In the genomic region with DNA sequence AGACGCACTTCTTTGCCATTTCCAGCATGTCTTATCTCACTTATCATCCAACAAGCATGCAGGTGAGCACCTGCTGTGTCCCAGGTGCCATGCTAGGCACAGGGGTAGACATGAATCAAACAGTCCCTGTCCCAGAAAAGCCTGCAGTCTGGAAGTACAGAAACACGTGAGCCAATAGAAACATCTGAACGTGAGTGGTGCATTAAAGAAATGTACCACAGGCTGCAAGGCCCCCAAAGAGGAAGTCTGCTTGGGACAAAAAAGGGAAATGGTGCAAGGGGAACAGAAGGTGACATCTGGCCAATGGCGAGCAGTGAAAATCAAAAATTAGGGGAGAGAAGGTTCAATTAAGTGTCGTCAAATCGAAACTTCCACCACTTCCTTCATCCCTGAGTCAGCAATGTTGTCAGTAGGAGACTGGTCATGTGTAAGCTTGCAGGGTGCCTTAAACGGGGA, we compare ENCODE assay signal across 1 cellular context.
A peak's percentile ranks its signal among the peaks of the same experiment; 100 is the strongest.
TF ChIP-seq lines count a peak whose summit lies in the region.

No MANE protein-coding gene starts in this region.

TF ChIP-seq in HepG2, 621 proteins besides CTCF, POLR2A, EP300 and RAD21 (continued from another document):
- peak; percentile 53; the same call in 1 of the 2 replicates for TF ChIP-seq SNAPC2 (CRISPR knock-in tag; IDR thresholded peaks at IDR 0.05)
- no peak for TF ChIP-seq AGO1 (IDR thresholded peaks at IDR 0.05; ENCODE audit: low read depth, low read length, poor library complexity, severe bottlenecking)
- 0 out of 2 replicates have a peak, but pooled peaks have one; percentile 47 for TF ChIP-seq ZNF605 (CRISPR knock-in tag; IDR thresholded peaks at IDR 0.05)
- no peak for TF ChIP-seq ZBTB20 (CRISPR knock-in tag; IDR thresholded peaks at IDR 0.05; ENCODE audit: borderline replicate concordance, low read depth)
- TF ChIP-seq FOXA3 (CRISPR knock-in tag; IDR thresholded peaks at IDR 0.05) = 0 out of 2 replicates have a peak, but pooled peaks have one; percentile 2
- TF ChIP-seq MAFF (IDR thresholded peaks at IDR 0.05; ENCODE audit: low read depth, low read length) = peak; percentile 81
- TF ChIP-seq TAF15 (IDR thresholded peaks at IDR 0.05; ENCODE audit: low read depth, low read length, poor library complexity, severe bottlenecking) = no peak
- no peak for TF ChIP-seq ZBTB8A (CRISPR knock-in tag; IDR thresholded peaks at IDR 0.05; ENCODE audit: borderline replicate concordance, low read depth)
- TF ChIP-seq ZNF354B (CRISPR knock-in tag; IDR thresholded peaks at IDR 0.05) = peak; percentile 69; the same call in 1 of the 2 replicates
- TF ChIP-seq ZNF501 (CRISPR knock-in tag; IDR thresholded peaks at IDR 0.05) = peak; percentile 67
- TF ChIP-seq NONO (IDR thresholded peaks at IDR 0.05) = no peak
- no peak for TF ChIP-seq NONO (CRISPR knock-in tag; conservative IDR thresholded peaks at IDR 0.05)
- TF ChIP-seq FOXA1 (IDR thresholded peaks at IDR 0.05) = no peak
- TF ChIP-seq FOXA1 (CRISPR knock-in tag; IDR thresholded peaks at IDR 0.05) = 0 out of 2 replicates have a peak, but pooled peaks have one; percentile 0
- TF ChIP-seq NR2F6 (IDR thresholded peaks at IDR 0.05) = no peak
- TF ChIP-seq NR2F6 (CRISPR knock-in tag; IDR thresholded peaks at IDR 0.05) = no peak
- TF ChIP-seq, protein P1, sequence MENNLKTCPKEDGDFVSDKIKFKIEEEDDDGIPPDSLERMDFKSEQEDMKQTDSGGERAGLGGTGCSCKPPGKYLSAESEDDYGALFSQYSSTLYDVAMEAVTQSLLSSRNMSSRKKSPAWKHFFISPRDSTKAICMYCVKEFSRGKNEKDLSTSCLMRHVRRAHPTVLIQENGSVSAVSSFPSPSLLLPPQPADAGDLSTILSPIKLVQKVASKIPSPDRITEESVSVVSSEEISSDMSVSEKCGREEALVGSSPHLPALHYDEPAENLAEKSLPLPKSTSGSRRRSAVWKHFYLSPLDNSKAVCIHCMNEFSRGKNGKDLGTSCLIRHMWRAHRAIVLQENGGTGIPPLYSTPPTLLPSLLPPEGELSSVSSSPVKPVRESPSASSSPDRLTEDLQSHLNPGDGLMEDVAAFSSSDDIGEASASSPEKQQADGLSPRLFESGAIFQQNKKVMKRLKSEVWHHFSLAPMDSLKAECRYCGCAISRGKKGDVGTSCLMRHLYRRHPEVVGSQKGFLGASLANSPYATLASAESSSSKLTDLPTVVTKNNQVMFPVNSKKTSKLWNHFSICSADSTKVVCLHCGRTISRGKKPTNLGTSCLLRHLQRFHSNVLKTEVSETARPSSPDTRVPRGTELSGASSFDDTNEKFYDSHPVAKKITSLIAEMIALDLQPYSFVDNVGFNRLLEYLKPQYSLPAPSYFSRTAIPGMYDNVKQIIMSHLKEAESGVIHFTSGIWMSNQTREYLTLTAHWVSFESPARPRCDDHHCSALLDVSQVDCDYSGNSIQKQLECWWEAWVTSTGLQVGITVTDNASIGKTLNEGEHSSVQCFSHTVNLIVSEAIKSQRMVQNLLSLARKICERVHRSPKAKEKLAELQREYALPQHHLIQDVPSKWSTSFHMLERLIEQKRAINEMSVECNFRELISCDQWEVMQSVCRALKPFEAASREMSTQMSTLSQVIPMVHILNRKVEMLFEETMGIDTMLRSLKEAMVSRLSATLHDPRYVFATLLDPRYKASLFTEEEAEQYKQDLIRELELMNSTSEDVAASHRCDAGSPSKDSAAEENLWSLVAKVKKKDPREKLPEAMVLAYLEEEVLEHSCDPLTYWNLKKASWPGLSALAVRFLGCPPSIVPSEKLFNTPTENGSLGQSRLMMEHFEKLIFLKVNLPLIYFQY (CRISPR knock-in tag; IDR thresholded peaks at IDR 0.05; ENCODE audit: borderline replicate concordance) = 0 out of 2 replicates have a peak, but pooled peaks have one; percentile 4
- peak; percentile 1; the same call in 1 of the 2 replicates for TF ChIP-seq FOSL2 (CRISPR knock-in tag; IDR thresholded peaks at IDR 0.05)
- 0 out of 2 replicates have a peak, but pooled peaks have one; percentile 13 for TF ChIP-seq SMAD1 (CRISPR knock-in tag; IDR thresholded peaks at IDR 0.05; ENCODE audit: borderline replicate concordance, low read depth)
- TF ChIP-seq, protein P2, sequence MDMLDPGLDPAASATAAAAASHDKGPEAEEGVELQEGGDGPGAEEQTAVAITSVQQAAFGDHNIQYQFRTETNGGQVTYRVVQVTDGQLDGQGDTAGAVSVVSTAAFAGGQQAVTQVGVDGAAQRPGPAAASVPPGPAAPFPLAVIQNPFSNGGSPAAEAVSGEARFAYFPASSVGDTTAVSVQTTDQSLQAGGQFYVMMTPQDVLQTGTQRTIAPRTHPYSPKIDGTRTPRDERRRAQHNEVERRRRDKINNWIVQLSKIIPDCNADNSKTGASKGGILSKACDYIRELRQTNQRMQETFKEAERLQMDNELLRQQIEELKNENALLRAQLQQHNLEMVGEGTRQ (IDR thresholded peaks at IDR 0.05; ENCODE audit: low read depth, low read length) = no peak
- TF ChIP-seq, protein P2 (CRISPR knock-in tag; IDR thresholded peaks at IDR 0.05; ENCODE audit: borderline replicate concordance) = no peak
- TF ChIP-seq MTERF4 (CRISPR knock-in tag; IDR thresholded peaks at IDR 0.05) = 0 out of 2 replicates have a peak, but pooled peaks have one; percentile 11
- peak; percentile 53; the same call in 1 of the 2 replicates for TF ChIP-seq SP2 (CRISPR knock-in tag; IDR thresholded peaks at IDR 0.05)
- 0 out of 2 replicates have a peak, but pooled peaks have one; percentile 52 for TF ChIP-seq SETDB1 (CRISPR knock-in tag; IDR thresholded peaks at IDR 0.05; ENCODE audit: borderline replicate concordance)
- TF ChIP-seq HOXA3 (CRISPR knock-in tag; IDR thresholded peaks at IDR 0.05) = 0 out of 2 replicates have a peak, but pooled peaks have one; percentile 7
- peak; percentile 29; the same call in 1 of the 2 replicates for TF ChIP-seq MAFG (CRISPR knock-in tag; IDR thresholded peaks at IDR 0.05)
- TF ChIP-seq ZNF546 (CRISPR knock-in tag; conservative IDR thresholded peaks at IDR 0.05) = 0 out of 2 replicates have a peak, but pooled peaks have one; percentile 54
- peak; percentile 78; the same call in 1 of the 2 replicates for TF ChIP-seq ZNF572 (CRISPR knock-in tag; IDR thresholded peaks at IDR 0.05)
- TF ChIP-seq, protein P3, sequence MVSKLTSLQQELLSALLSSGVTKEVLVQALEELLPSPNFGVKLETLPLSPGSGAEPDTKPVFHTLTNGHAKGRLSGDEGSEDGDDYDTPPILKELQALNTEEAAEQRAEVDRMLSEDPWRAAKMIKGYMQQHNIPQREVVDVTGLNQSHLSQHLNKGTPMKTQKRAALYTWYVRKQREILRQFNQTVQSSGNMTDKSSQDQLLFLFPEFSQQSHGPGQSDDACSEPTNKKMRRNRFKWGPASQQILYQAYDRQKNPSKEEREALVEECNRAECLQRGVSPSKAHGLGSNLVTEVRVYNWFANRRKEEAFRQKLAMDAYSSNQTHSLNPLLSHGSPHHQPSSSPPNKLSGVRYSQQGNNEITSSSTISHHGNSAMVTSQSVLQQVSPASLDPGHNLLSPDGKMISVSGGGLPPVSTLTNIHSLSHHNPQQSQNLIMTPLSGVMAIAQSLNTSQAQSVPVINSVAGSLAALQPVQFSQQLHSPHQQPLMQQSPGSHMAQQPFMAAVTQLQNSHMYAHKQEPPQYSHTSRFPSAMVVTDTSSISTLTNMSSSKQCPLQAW (CRISPR knock-in tag; IDR thresholded peaks at IDR 0.05) = peak; percentile 72
- no peak for TF ChIP-seq ZNF704 (CRISPR knock-in tag; IDR thresholded peaks at IDR 0.05; ENCODE audit: borderline replicate concordance)
- TF ChIP-seq ZNF790 (CRISPR knock-in tag; IDR thresholded peaks at IDR 0.05; ENCODE audit: borderline replicate concordance) = 0 out of 2 replicates have a peak, but pooled peaks have one; percentile 6
- TF ChIP-seq KLF6 (CRISPR knock-in tag; IDR thresholded peaks at IDR 0.05) = no peak
- TF ChIP-seq ZSCAN29 (CRISPR knock-in tag; conservative IDR thresholded peaks at IDR 0.05) = no peak
- peak; percentile 21; the same call in 1 of the 2 replicates for TF ChIP-seq ZSCAN31 (CRISPR knock-in tag; IDR thresholded peaks at IDR 0.05; ENCODE audit: low read depth)
- TF ChIP-seq MXD4 (CRISPR knock-in tag; IDR thresholded peaks at IDR 0.05) = 0 out of 2 replicates have a peak, but pooled peaks have one; percentile 9
- no peak for TF ChIP-seq POLR2G (IDR thresholded peaks at IDR 0.05; ENCODE audit: low read depth, low read length)
- 0 out of 2 replicates have a peak, but pooled peaks have one; percentile 5 for TF ChIP-seq MIXL1 (CRISPR knock-in tag; IDR thresholded peaks at IDR 0.05)
- TF ChIP-seq IRX3 (CRISPR knock-in tag; IDR thresholded peaks at IDR 0.05; ENCODE audit: borderline replicate concordance, low read depth) = 0 out of 2 replicates have a peak, but pooled peaks have one; percentile 14
- peak; percentile 12; the same call in 1 of the 2 replicates for TF ChIP-seq BRCA1 (CRISPR knock-in tag; IDR thresholded peaks at IDR 0.05)
- TF ChIP-seq JARID2 (CRISPR knock-in tag; IDR thresholded peaks at IDR 0.05; ENCODE audit: insufficient replicate concordance) = peak; percentile 8
- TF ChIP-seq ELF1 (CRISPR knock-in tag; IDR thresholded peaks at IDR 0.05) = no peak
- TF ChIP-seq, protein P4, sequence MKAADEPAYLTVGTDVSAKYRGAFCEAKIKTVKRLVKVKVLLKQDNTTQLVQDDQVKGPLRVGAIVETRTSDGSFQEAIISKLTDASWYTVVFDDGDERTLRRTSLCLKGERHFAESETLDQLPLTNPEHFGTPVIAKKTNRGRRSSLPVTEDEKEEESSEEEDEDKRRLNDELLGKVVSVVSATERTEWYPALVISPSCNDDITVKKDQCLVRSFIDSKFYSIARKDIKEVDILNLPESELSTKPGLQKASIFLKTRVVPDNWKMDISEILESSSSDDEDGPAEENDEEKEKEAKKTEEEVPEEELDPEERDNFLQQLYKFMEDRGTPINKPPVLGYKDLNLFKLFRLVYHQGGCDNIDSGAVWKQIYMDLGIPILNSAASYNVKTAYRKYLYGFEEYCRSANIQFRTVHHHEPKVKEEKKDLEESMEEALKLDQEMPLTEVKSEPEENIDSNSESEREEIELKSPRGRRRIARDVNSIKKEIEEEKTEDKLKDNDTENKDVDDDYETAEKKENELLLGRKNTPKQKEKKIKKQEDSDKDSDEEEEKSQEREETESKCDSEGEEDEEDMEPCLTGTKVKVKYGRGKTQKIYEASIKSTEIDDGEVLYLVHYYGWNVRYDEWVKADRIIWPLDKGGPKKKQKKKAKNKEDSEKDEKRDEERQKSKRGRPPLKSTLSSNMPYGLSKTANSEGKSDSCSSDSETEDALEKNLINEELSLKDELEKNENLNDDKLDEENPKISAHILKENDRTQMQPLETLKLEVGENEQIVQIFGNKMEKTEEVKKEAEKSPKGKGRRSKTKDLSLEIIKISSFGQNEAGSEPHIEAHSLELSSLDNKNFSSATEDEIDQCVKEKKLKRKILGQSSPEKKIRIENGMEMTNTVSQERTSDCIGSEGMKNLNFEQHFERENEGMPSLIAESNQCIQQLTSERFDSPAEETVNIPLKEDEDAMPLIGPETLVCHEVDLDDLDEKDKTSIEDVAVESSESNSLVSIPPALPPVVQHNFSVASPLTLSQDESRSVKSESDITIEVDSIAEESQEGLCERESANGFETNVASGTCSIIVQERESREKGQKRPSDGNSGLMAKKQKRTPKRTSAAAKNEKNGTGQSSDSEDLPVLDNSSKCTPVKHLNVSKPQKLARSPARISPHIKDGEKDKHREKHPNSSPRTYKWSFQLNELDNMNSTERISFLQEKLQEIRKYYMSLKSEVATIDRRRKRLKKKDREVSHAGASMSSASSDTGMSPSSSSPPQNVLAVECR (CRISPR knock-in tag; IDR thresholded peaks at IDR 0.05; ENCODE audit: borderline replicate concordance) = 0 out of 2 replicates have a peak, but pooled peaks have one; percentile 3
- TF ChIP-seq, protein P5, sequence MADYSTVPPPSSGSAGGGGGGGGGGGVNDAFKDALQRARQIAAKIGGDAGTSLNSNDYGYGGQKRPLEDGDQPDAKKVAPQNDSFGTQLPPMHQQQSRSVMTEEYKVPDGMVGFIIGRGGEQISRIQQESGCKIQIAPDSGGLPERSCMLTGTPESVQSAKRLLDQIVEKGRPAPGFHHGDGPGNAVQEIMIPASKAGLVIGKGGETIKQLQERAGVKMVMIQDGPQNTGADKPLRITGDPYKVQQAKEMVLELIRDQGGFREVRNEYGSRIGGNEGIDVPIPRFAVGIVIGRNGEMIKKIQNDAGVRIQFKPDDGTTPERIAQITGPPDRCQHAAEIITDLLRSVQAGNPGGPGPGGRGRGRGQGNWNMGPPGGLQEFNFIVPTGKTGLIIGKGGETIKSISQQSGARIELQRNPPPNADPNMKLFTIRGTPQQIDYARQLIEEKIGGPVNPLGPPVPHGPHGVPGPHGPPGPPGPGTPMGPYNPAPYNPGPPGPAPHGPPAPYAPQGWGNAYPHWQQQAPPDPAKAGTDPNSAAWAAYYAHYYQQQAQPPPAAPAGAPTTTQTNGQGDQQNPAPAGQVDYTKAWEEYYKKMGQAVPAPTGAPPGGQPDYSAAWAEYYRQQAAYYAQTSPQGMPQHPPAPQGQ (CRISPR knock-in tag; IDR thresholded peaks at IDR 0.05; ENCODE audit: borderline replicate concordance) = no peak
